ENCODE assay signal across 19 cellular contexts in the genomic region with DNA sequence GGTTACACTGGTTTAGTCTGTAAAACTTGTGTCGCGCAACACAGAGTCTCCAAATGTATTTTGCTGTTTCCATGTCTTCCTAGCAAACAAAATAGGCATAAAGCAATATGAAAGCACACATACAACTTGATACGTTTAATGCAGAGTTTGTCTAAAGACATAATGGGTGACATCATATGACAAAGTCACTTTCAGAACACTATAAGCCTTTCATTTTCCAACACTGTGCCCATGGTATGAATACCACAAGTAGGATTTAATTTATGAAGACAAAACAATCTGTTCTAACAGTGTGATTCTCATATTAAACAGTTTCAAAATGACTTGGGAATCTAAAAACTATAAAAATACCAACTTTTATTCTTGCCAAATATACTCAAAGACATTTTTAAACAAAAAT. TPM values are rescaled to one million over a fixed set of nuclear protein-coding genes. Genes with fewer than 3 reads are reported as not detected.
"Had no signal": no experiment of that assay in that cellular context is flagged by ENCODE, and none has a peak within 500 bp of the region (broad histone marks: within the 10 kb centered on the region; RNA-seq: fewer than 3 reads in every experiment).

No MANE protein-coding gene starts in this region.

- FAIRE-seq: endometrium, kidney had no signal

- DNase-seq: cortex of kidney; effector memory CD4-positive, alpha-beta T cell; immature natural killer cell; kidney; left cardiac atrium; left ventricle myocardium superior; mesendoderm; naive thymus-derived CD4-positive, alpha-beta T cell; nephron progenitor cell; psoas muscle; retina; right lobe of liver; stimulated activated naive CD4-positive, alpha-beta T cell treated with Interleukin-2 at 50 U/mL for 16 hours; thyroid gland; upper lobe of right lung had no signal

- ATAC-seq: esophagus mucosa; gastroesophageal sphincter; left cardiac atrium; left ventricle myocardium superior; naive thymus-derived CD4-positive, alpha-beta T cell; psoas muscle; right lobe of liver; upper lobe of right lung had no signal

RNA-seq across cellular contexts. Expression of a gene that starts 58.4 kb away (rescaled TPM):
- total RNA-seq: mononuclear cell had no signal
- polyA plus RNA-seq: immature natural killer cell; naive thymus-derived CD4-positive, alpha-beta T cell had no signal
